Comparison of ENCODE assay signal across 20 cellular contexts in genomic region chr10:133021963-133022783, GRCh38.
A peak's percentile ranks its signal among the peaks of the same experiment; 100 is the strongest.
DNase-seq lines count a peak whose midpoint lies in the region; TF ChIP-seq lines count a peak whose summit lies in the region.
"Had no signal": no experiment of that assay in that cellular context is flagged by ENCODE, and none has a peak within 500 bp of the region (broad histone marks: within the 10 kb centered on the region; RNA-seq: fewer than 3 reads in every experiment).

No MANE protein-coding gene starts in this region.

- TF ChIP-seq RAD21 in liver (IDR thresholded peaks at IDR 0.05) = no peak

- H3K36me3 ChIP-seq in BLaER1 treated with 17β-estradiol and CSF1 and Interleukin-3, amounts not matched to agents 10 nM and 100 nM = no peaks in the 10 kb centered on the region
- H3K36me3 ChIP-seq in WERI-Rb-1 (no peaks in the 10 kb centered on the region), liver (ENCODE audit: control insufficient read depth in 4 of 4, insufficient read depth in 3 of 4, low read depth in 1 of 4, low read length in 3 of 4) (no peaks in the 10 kb centered on the region), neural progenitor cell (no peaks in the 10 kb centered on the region), adrenal gland (replicated peaks in 1 of 2) (no peaks in the 10 kb centered on the region)

- peak overlapping the region; percentile 38 for H3K4me3 Mint-ChIP-seq in neural progenitor cell
- H3K4me3 Mint-ChIP-seq: CD8-positive, alpha-beta memory T cell had no signal

- peak overlapping the region; percentile 45 to 81 (median 73) for H3K4me2 ChIP-seq in BLaER1 treated with 17β-estradiol and CSF1 and Interleukin-3, amounts not matched to agents 10 nM and 100 nM
- no peak overlapping the region for H3K4me2 ChIP-seq in neural progenitor cell
- H3K4me2 ChIP-seq: A549, SK-N-SH had no signal

- intact Hi-C loops in adrenal gland (cut with DNase I) = no loop called here

- H3K4me3 ChIP-seq in BLaER1 treated with 17β-estradiol and CSF1 and Interleukin-3, amounts not matched to agents 10 nM and 100 nM = no peak overlapping the region
- H3K4me3 ChIP-seq in WERI-Rb-1 (ENCODE audit: low read depth, low read length) (no peak overlapping the region), liver (ENCODE audit: low read depth in 1 of 3, low read length in 3 of 3) (no peak overlapping the region), neural progenitor cell (no peak overlapping the region), adrenal gland (no peak overlapping the region)
- H3K4me3 ChIP-seq: A549 had no signal

- H3K79me2 ChIP-seq in neural progenitor cell (ENCODE audit: low read depth) = no peaks in the 10 kb centered on the region

- H3F3A ChIP-seq in neural progenitor cell (ENCODE audit: low read depth) = no peaks in the 10 kb centered on the region

- peaks cover 0 to 18% (median 0%) of the 10 kb centered on the region in 11 experiments; a peak in 3 of 22 replicates for H4K20me1 ChIP-seq in BLaER1 treated with 17β-estradiol and CSF1 and Interleukin-3, amounts not matched to agents 10 nM and 100 nM
- H4K20me1 ChIP-seq in neural progenitor cell (ENCODE audit: low read depth) = no peaks in the 10 kb centered on the region

- peaks cover 6% of the 10 kb centered on the region for H3K9me3 Mint-ChIP-seq in neural progenitor cell
- H3K9me3 Mint-ChIP-seq: CD8-positive, alpha-beta memory T cell had no signal

- peak overlapping the region in 2 of 11 experiments; percentile 12 to 44; a peak in 3 of 22 replicates for H3K9ac ChIP-seq in BLaER1 treated with 17β-estradiol and CSF1 and Interleukin-3, amounts not matched to agents 10 nM and 100 nM
- H3K9ac ChIP-seq in liver (ENCODE audit: low read depth in 1 of 2, low read length in 2 of 2) (no peak overlapping the region), neural progenitor cell (no peak overlapping the region)
- H3K9ac ChIP-seq: SK-N-SH had no signal

- in situ Hi-C loops in G401 (cut with HindIII; ENCODE audit: low sequenced_read_pairs) = no loop called here

- peak overlapping the region; percentile 66 for H3K27ac Mint-ChIP-seq in neural progenitor cell
- H3K27ac Mint-ChIP-seq: CD8-positive, alpha-beta memory T cell had no signal

- H3K4me1 Mint-ChIP-seq in neural progenitor cell = peaks cover 21% of the 10 kb centered on the region
- H3K4me1 Mint-ChIP-seq: CD8-positive, alpha-beta memory T cell had no signal

- DNase-seq in WERI-Rb-1 (peak; percentile 22), neural progenitor cell (ENCODE audit: low spot score) (no peak), adrenal gland (no peak), DMS53 treated with DMSO at 0.1 percent for 48 hours (lab: John Stamatoyannopoulos, UW; ENCODE audit: unreplicated experiment) (no peak), G401 (ENCODE audit: low spot score) (no peak)
- DNase-seq: AML-193; CD8-positive, alpha-beta memory T cell; Karpas-422; NCI-H1092; NCI-H1417 treated with DMSO at 0.1 percent for 48 hours; NCI-H1694 treated with DMSO at 0.1 percent for 48 hours; NCI-H2081; NCI-H2227 treated with DMSO at 0.1 percent for 48 hours; NCI-H69; OCI-M1 had no signal

- no peak overlapping the region for H3K27ac ChIP-seq in BLaER1 treated with 17β-estradiol and CSF1 and Interleukin-3, amounts not matched to agents 10 nM and 100 nM
- H3K27ac ChIP-seq in WERI-Rb-1 = peak overlapping the region; percentile 49
- peak overlapping the region; percentile 2 to 28 for H3K27ac ChIP-seq in liver (ENCODE audit: low read depth in 1 of 2, low read length in 2 of 2)
- no peak overlapping the region for H3K27ac ChIP-seq in neural progenitor cell
- peak overlapping the region in 1 of 5 donors; percentile 38 for H3K27ac ChIP-seq in adrenal gland
- H3K27ac ChIP-seq: A549, C4-2B had no signal

- TF ChIP-seq POLR2A in adrenal gland (IDR thresholded peaks at IDR 0.05) = no peak

- WGBS in liver = 63% methylated on average over 50 of the region's 50 CpGs
- 75 to 85% (median 82%) methylated on average over 12 to 50 of the region's 50 CpGs for WGBS in adrenal gland, 4 donors

- H3K27me3 ChIP-seq in BLaER1 treated with 17β-estradiol and CSF1 and Interleukin-3, amounts not matched to agents 10 nM and 100 nM = peaks cover 5 to 43% (median 34%) of the 10 kb centered on the region in 11 experiments; a peak in 19 of 22 replicates
- H3K27me3 ChIP-seq in WERI-Rb-1 (ENCODE audit: insufficient read depth, low read depth, severe bottlenecking) = no peaks in the 10 kb centered on the region
- peaks cover 0 to 2% (median 0%) of the 10 kb centered on the region in 4 donors for H3K27me3 ChIP-seq in liver (ENCODE audit: control insufficient read depth in 4 of 4, insufficient read depth in 4 of 4, low read length in 3 of 4)
- H3K27me3 ChIP-seq in neural progenitor cell = peaks cover 35% of the 10 kb centered on the region
- H3K27me3 ChIP-seq in adrenal gland = no peaks in the 10 kb centered on the region

- H3K9me3 ChIP-seq in BLaER1 treated with 17β-estradiol and CSF1 and Interleukin-3, amounts not matched to agents 10 nM and 100 nM (replicated peaks in 1 of 11) = peaks cover 0 to 10% (median 6%) of the 10 kb centered on the region in 11 experiments; a peak in 13 of 22 replicates
- peaks cover 4% of the 10 kb centered on the region for H3K9me3 ChIP-seq in WERI-Rb-1 (ENCODE audit: severe bottlenecking)
- no peaks in the 10 kb centered on the region for H3K9me3 ChIP-seq in liver (ENCODE audit: control insufficient read depth in 4 of 4, low read length in 3 of 4)
- no peaks in the 10 kb centered on the region for H3K9me3 ChIP-seq in neural progenitor cell (ENCODE audit: low read depth)
- H3K9me3 ChIP-seq in adrenal gland (replicated peaks in 1 of 3) = no peaks in the 10 kb centered on the region
- H3K9me3 ChIP-seq: A549, SK-N-SH had no signal

- no peaks in the 10 kb centered on the region for H3K36me3 Mint-ChIP-seq in neural progenitor cell
- H3K36me3 Mint-ChIP-seq: CD8-positive, alpha-beta memory T cell had no signal

- TF ChIP-seq CTCF in WERI-Rb-1 (IDR thresholded peaks at IDR 0.05; ENCODE audit: low read depth, low read length) (no peak), liver (IDR thresholded peaks at IDR 0.05; ENCODE audit: low read depth, low read length, missing input control) (no peak), neural progenitor cell (IDR thresholded peaks at IDR 0.05) (no peak), adrenal gland (IDR thresholded peaks at IDR 0.05) (no peak)

- H3K4me1 ChIP-seq in BLaER1 treated with 17β-estradiol and CSF1 and Interleukin-3, amounts not matched to agents 10 nM and 100 nM = peaks cover 7 to 45% (median 36%) of the 10 kb centered on the region in 10 experiments; a peak in 19 of 20 replicates
- H3K4me1 ChIP-seq in liver (ENCODE audit: control insufficient read depth in 4 of 4, insufficient read depth in 4 of 4, low read length in 3 of 4) = no peaks in the 10 kb centered on the region
- H3K4me1 ChIP-seq in neural progenitor cell = peaks cover 9% of the 10 kb centered on the region
- H3K4me1 ChIP-seq in adrenal gland (replicated peaks in 1 of 2) = no peaks in the 10 kb centered on the region
- H3K4me1 ChIP-seq: A549 had no signal

- peaks cover 10% of the 10 kb centered on the region for H3K27me3 Mint-ChIP-seq in neural progenitor cell (ENCODE audit: insufficient read depth, low read depth)
- H3K27me3 Mint-ChIP-seq: CD8-positive, alpha-beta memory T cell had no signal

- H2AFZ ChIP-seq in neural progenitor cell (replicated peaks) = no peak overlapping the region

TF ChIP-seq in liver, 16 proteins besides CTCF, POLR2A, EP300 and RAD21:
- TF ChIP-seq, protein P1, sequence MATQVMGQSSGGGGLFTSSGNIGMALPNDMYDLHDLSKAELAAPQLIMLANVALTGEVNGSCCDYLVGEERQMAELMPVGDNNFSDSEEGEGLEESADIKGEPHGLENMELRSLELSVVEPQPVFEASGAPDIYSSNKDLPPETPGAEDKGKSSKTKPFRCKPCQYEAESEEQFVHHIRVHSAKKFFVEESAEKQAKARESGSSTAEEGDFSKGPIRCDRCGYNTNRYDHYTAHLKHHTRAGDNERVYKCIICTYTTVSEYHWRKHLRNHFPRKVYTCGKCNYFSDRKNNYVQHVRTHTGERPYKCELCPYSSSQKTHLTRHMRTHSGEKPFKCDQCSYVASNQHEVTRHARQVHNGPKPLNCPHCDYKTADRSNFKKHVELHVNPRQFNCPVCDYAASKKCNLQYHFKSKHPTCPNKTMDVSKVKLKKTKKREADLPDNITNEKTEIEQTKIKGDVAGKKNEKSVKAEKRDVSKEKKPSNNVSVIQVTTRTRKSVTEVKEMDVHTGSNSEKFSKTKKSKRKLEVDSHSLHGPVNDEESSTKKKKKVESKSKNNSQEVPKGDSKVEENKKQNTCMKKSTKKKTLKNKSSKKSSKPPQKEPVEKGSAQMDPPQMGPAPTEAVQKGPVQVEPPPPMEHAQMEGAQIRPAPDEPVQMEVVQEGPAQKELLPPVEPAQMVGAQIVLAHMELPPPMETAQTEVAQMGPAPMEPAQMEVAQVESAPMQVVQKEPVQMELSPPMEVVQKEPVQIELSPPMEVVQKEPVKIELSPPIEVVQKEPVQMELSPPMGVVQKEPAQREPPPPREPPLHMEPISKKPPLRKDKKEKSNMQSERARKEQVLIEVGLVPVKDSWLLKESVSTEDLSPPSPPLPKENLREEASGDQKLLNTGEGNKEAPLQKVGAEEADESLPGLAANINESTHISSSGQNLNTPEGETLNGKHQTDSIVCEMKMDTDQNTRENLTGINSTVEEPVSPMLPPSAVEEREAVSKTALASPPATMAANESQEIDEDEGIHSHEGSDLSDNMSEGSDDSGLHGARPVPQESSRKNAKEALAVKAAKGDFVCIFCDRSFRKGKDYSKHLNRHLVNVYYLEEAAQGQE (IDR thresholded peaks at IDR 0.05) = no peak
- no peak for TF ChIP-seq RXRA (IDR thresholded peaks at IDR 0.05)
- peak in 1 of 2 donors; percentile 4 for TF ChIP-seq HNF4A (conservative IDR thresholded peaks at IDR 0.05)
- TF ChIP-seq HNF4G (IDR thresholded peaks at IDR 0.05) = no peak
- no peak for TF ChIP-seq TAF1 (conservative IDR thresholded peaks at IDR 0.05)
- no peak for TF ChIP-seq YY1 (IDR thresholded peaks at IDR 0.05)

Comparison
In these comparisons a context has a peak if more than half of its experiments do, and no peak if none do; other contexts are left out.
1. H3K27ac ChIP-seq: peak in WERI-Rb-1 (single experiment) and liver (2 of 2); none in BLaER1 treated with 17β-estradiol and CSF1 and Interleukin-3, amounts not matched to agents 10 nM and 100 nM (0 of 11) and neural progenitor cell (single experiment).